Comparison of ENCODE assay signal across 8 cellular contexts in genomic region chr20:32534661-32535240, GRCh38. TPM values are rescaled to one million over a fixed set of nuclear protein-coding genes. Genes with fewer than 3 reads are reported as not detected.
DNase-seq lines count a peak whose midpoint lies in the region; TF ChIP-seq lines count a peak whose summit lies in the region.

No MANE protein-coding gene starts in this region.

- no peak overlapping the region for H3K4ac ChIP-seq in H9 (ENCODE audit: low read depth, low read length)

- CTCF ChIA-PET in activated naive CD4-positive, alpha-beta T cell treated with anti-CD3 and anti-CD28 coated beads, Interleukin-2, amount 10 ng/mL, durations not matched to agents 7 days and 5 days (lab: Charles Lee), result interaction anchor here (1.0 to 2.2 kb wide), 4 partner anchors 10 to 118 kb away, joined by 3 to 9 read pairs (median 5); no protein-coding TSS in a partner anchor

- H3K4me1 Mint-ChIP-seq in H9, result peaks cover 35 to 39% of the 10 kb centered on the region in 2 experiments
- H3K4me1 Mint-ChIP-seq in activated naive CD4-positive, alpha-beta T cell treated with anti-CD3 and anti-CD28 coated beads, Interleukin-2, amount 10 ng/mL, durations not matched to agents 7 days and 5 days, result peaks cover 77% of the 10 kb centered on the region

- no peak overlapping the region for H2AFZ ChIP-seq in H9 (ENCODE audit: low read length)
- H2AFZ ChIP-seq in SU-DHL-6 (ENCODE audit: low read depth, low read length, severe bottlenecking), result no peak overlapping the region
- no peak overlapping the region for H2AFZ ChIP-seq in hepatocyte

- no peak overlapping the region for H2BK12ac ChIP-seq in H9 (ENCODE audit: insufficient read length, low read depth, low read length)

- H2BK120ac ChIP-seq in H9 (ENCODE audit: low read depth, low read length, poor library complexity, severe bottlenecking), result no peak overlapping the region

- H3K23ac ChIP-seq in H9 (ENCODE audit: insufficient read length, low read depth, low read length), result no peak overlapping the region

- H3K56ac ChIP-seq in H9 (ENCODE audit: insufficient read length, low read depth, low read length), result no peak overlapping the region

- H3T11ph ChIP-seq in H9 (ENCODE audit: low read length), result no peak overlapping the region

- peak; percentile 50 for DNase-seq in H9
- peak; percentile 79 for DNase-seq in activated naive CD4-positive, alpha-beta T cell treated with anti-CD3 and anti-CD28 coated beads, Interleukin-2, amount 10 ng/mL, durations not matched to agents 7 days and 5 days
- DNase-seq in stimulated activated CD4-positive, alpha-beta T cell treated with anti-CD3 and anti-CD28 coated beads, Interleukin-15, amount 100 ng/mL, for 24 hours, result peak; percentile 68
- DNase-seq in iPS-NIHi7 (ENCODE audit: extremely low spot score), result no peak
- no peak for DNase-seq in hepatocyte (ENCODE audit: low spot score)
- no peak for DNase-seq in hippocampal formation (lab: John Stamatoyannopoulos, UW)
- no peak for DNase-seq in GM13976 (ENCODE audit: low spot score)

- H3K36me3 ChIP-seq in SU-DHL-6 (ENCODE audit: low read length) (no peaks in the 10 kb centered on the region), hepatocyte (replicated peaks; ENCODE audit: insufficient read depth, low read depth) (no peaks in the 10 kb centered on the region)

- H3K4me3 ChIP-seq in SU-DHL-6 (ENCODE audit: insufficient read depth, low read length, poor library complexity, severe bottlenecking), result no peak overlapping the region
- H3K4me3 ChIP-seq in hepatocyte, result no peak overlapping the region

- H3K27ac ChIP-seq in H9 (ENCODE audit: insufficient read length, low read depth, low read length), result no peak overlapping the region
- H3K27ac ChIP-seq in SU-DHL-6 (ENCODE audit: low read depth, low read length), result no peak overlapping the region
- H3K27ac ChIP-seq in hepatocyte, result no peak overlapping the region

- H3K27ac Mint-ChIP-seq in H9, result peak overlapping the region in 1 of 3 experiments; percentile 71; a peak in 1 of 7 replicates
- peak overlapping the region; percentile 99 for H3K27ac Mint-ChIP-seq in activated naive CD4-positive, alpha-beta T cell treated with anti-CD3 and anti-CD28 coated beads, Interleukin-2, amount 10 ng/mL, durations not matched to agents 7 days and 5 days

- no peak overlapping the region for H3K4me2 ChIP-seq in H9 (ENCODE audit: insufficient read depth, insufficient read length, low read length)
- H3K4me2 ChIP-seq in SU-DHL-6 (ENCODE audit: low read depth, low read length, poor library complexity, severe bottlenecking), result peak overlapping the region; percentile 5
- H3K4me2 ChIP-seq in hepatocyte, result no peak overlapping the region

- H3K9me2 ChIP-seq in SU-DHL-6 (replicated peaks; ENCODE audit: insufficient read depth, low read length) (no peaks in the 10 kb centered on the region), hepatocyte (replicated peaks; ENCODE audit: insufficient read depth) (no peaks in the 10 kb centered on the region)

- H4K91ac ChIP-seq in H9 (ENCODE audit: insufficient read length, low read depth, low read length), result no peak overlapping the region

- no peak overlapping the region for H2AK5ac ChIP-seq in H9 (ENCODE audit: insufficient read length, low read length)

- H3K36me3 Mint-ChIP-seq in H9 (ENCODE audit: insufficient read depth in 1 of 3, low read depth in 3 of 3), result no peaks in the 10 kb centered on the region
- peaks cover 33% of the 10 kb centered on the region for H3K36me3 Mint-ChIP-seq in activated naive CD4-positive, alpha-beta T cell treated with anti-CD3 and anti-CD28 coated beads, Interleukin-2, amount 10 ng/mL, durations not matched to agents 7 days and 5 days

- H3K27me3 Mint-ChIP-seq in H9 (ENCODE audit: low read depth), result peaks cover 68% of the 10 kb centered on the region
- H3K27me3 Mint-ChIP-seq in activated naive CD4-positive, alpha-beta T cell treated with anti-CD3 and anti-CD28 coated beads, Interleukin-2, amount 10 ng/mL, durations not matched to agents 7 days and 5 days, result no peaks in the 10 kb centered on the region

- peaks cover 3% of the 10 kb centered on the region; the same call in 1 of the 2 replicates for H3K27me3 ChIP-seq in H9 (ENCODE audit: insufficient read depth, low read length)
- H3K27me3 ChIP-seq in SU-DHL-6 (ENCODE audit: low read length), result no peaks in the 10 kb centered on the region
- H3K27me3 ChIP-seq in hepatocyte, result no peaks in the 10 kb centered on the region

- no peak overlapping the region for H2BK5ac ChIP-seq in H9 (ENCODE audit: insufficient read length, low read length)

- in situ Hi-C loops in GM13976 (cut with MboI; ENCODE audit: low sequenced_read_pairs, unreplicated experiment), result no loop called here

- H3K9me3 ChIP-seq in H9 (ENCODE audit: control insufficient read depth, low read depth, low read length) (no peaks in the 10 kb centered on the region), SU-DHL-6 (ENCODE audit: insufficient read depth, low read length) (no peaks in the 10 kb centered on the region), hepatocyte (ENCODE audit: low read depth) (no peaks in the 10 kb centered on the region)

- no peak overlapping the region for H2BK15ac ChIP-seq in H9 (ENCODE audit: low read depth, low read length)

- no peak overlapping the region for H3K14ac ChIP-seq in H9 (ENCODE audit: insufficient read depth, low read length)

- no peaks in the 10 kb centered on the region; a peak in 1 of 5 replicates for H3K9me3 Mint-ChIP-seq in H9
- H3K9me3 Mint-ChIP-seq in activated naive CD4-positive, alpha-beta T cell treated with anti-CD3 and anti-CD28 coated beads, Interleukin-2, amount 10 ng/mL, durations not matched to agents 7 days and 5 days, result no peaks in the 10 kb centered on the region

- H3K4me1 ChIP-seq in H9 (ENCODE audit: insufficient read depth, low read length) (no peaks in the 10 kb centered on the region), hepatocyte (ENCODE audit: insufficient read depth) (peaks cover 27% of the 10 kb centered on the region)

- H3K18ac ChIP-seq in H9 (ENCODE audit: insufficient read length, low read depth, low read length), result no peak overlapping the region

- peaks cover 3% of the 10 kb centered on the region; the same call in 1 of the 2 replicates for H3F3A ChIP-seq in SU-DHL-6 (ENCODE audit: insufficient read depth)

- H3K79me2 ChIP-seq in H9 (ENCODE audit: insufficient read depth, low read length) (no peaks in the 10 kb centered on the region), SU-DHL-6 (ENCODE audit: insufficient read depth, low read length) (no peaks in the 10 kb centered on the region), hepatocyte (peaks cover 3% of the 10 kb centered on the region)

- H3K4me3 Mint-ChIP-seq in H9, result peak overlapping the region; percentile 9 to 67; a peak in 2 of 5 replicates
- H3K4me3 Mint-ChIP-seq in activated naive CD4-positive, alpha-beta T cell treated with anti-CD3 and anti-CD28 coated beads, Interleukin-2, amount 10 ng/mL, durations not matched to agents 7 days and 5 days, result peak overlapping the region; percentile 81

- H4K20me1 ChIP-seq in H9 (ENCODE audit: control insufficient read depth, insufficient read depth, insufficient read length), result no peaks in the 10 kb centered on the region
- H4K20me1 ChIP-seq in SU-DHL-6 (ENCODE audit: low read depth, low read length), result no peaks in the 10 kb centered on the region
- H4K20me1 ChIP-seq in hepatocyte (ENCODE audit: insufficient read depth, poor library complexity, severe bottlenecking), result no peaks in the 10 kb centered on the region

- no peak overlapping the region for H3K9ac ChIP-seq in H9 (ENCODE audit: extremely low read depth, insufficient read length, low read length)
- H3K9ac ChIP-seq in SU-DHL-6 (ENCODE audit: low read length), result no peak overlapping the region

- no CpG with 5 or more reads among the region's 8 CpGs for WGBS in H9 (ENCODE audit: extremely low coverage, insufficient read length, low lambda C conversion rate)
- 57% methylated on average over 8 of the region's 8 CpGs for WGBS in hepatocyte (ENCODE audit: low lambda C conversion rate, missing lambda C conversion rate)

- no peaks in the 10 kb centered on the region for H3K79me1 ChIP-seq in H9 (ENCODE audit: insufficient read depth, low read depth, low read length, poor library complexity, severe bottlenecking)

- H4K5ac ChIP-seq in H9 (ENCODE audit: insufficient read length, low read depth, low read length), result no peak overlapping the region

- TF ChIP-seq CTCF in H9 (conservative IDR thresholded peaks at IDR 0.05) (no peak), SU-DHL-6 (IDR thresholded peaks at IDR 0.05; ENCODE audit: insufficient read depth, low read length, poor library complexity, severe bottlenecking) (no peak), hepatocyte (IDR thresholded peaks at IDR 0.05; ENCODE audit: poor library complexity) (no peak), GM13976 (IDR thresholded peaks at IDR 0.05; ENCODE audit: borderline replicate concordance, control extremely low read depth, extremely low read depth, insufficient read depth, missing control alignments) (no peak)

- no peak overlapping the region for H2BK20ac ChIP-seq in H9 (ENCODE audit: low read depth, low read length, poor library complexity, severe bottlenecking)

- no peak overlapping the region for H4K8ac ChIP-seq in H9 (replicated peaks; ENCODE audit: insufficient read length, low read depth, low read length)

- peaks cover 4% of the 10 kb centered on the region for H3K23me2 ChIP-seq in H9 (ENCODE audit: insufficient read length, low read depth, low read length, poor library complexity, severe bottlenecking)

RNA-seq across cellular contexts. Expression of gene NOL4L, which starts 50.4 kb away (rescaled TPM):
- total RNA-seq in H9 (2021), result 28.9 and 31.7 TPM in 2 replicates
- total RNA-seq in hepatocyte, result 34.3 and 35.6 TPM in 2 replicates
- polyA plus RNA-seq in hepatocyte, result 42.9 and 44.2 TPM in 2 replicates

Comparison
In these comparisons a context has a peak if more than half of its experiments do, and no peak if none do; other contexts are left out.
1. DNase-seq: peak in H9 (single experiment), activated naive CD4-positive, alpha-beta T cell treated with anti-CD3 and anti-CD28 coated beads, Interleukin-2, amount 10 ng/mL, durations not matched to agents 7 days and 5 days (single experiment) and stimulated activated CD4-positive, alpha-beta T cell treated with anti-CD3 and anti-CD28 coated beads, Interleukin-15, amount 100 ng/mL, for 24 hours (single experiment); none in iPS-NIHi7 (single experiment), hepatocyte (single experiment), hippocampal formation (0 of 2) and GM13976 (single experiment).